ENCODE assay signal across 9 cellular contexts in genomic region chr5:139711852-139712171, GRCh38.
DNase-seq lines count a peak whose midpoint lies in the region; ATAC-seq lines count a peak whose summit lies in the region.
"Had no signal": no experiment of that assay in that cellular context is flagged by ENCODE, and none has a peak within 500 bp of the region (broad histone marks: within the 10 kb centered on the region; RNA-seq: fewer than 3 reads in every experiment).

No MANE protein-coding gene starts in this region.

- no peak for ATAC-seq in right cardiac atrium
- no peak for ATAC-seq in stimulated activated effector memory CD8-positive, alpha-beta T cell treated with anti-CD3 and anti-CD28 coated beads, Interleukin-12 subunit alpha, Interleukin-12 subunit beta, amount 100 ng/mL, for 72 hours
- ATAC-seq in GM18858 (IDR thresholded peaks at IDR 0.05; ENCODE audit: unreplicated experiment) = no peak
- ATAC-seq in HG03159 (IDR thresholded peaks at IDR 0.05; ENCODE audit: unreplicated experiment) = no peak

- H3K27me3 ChIP-seq in right cardiac atrium (ENCODE audit: control insufficient read depth, insufficient read depth) (no peaks in the 10 kb centered on the region), MG63 (no peaks in the 10 kb centered on the region)

- DNase-seq in NCI-H748 (lab: John Stamatoyannopoulos, UW; ENCODE audit: unreplicated experiment) = peak; percentile 47
- no peak for DNase-seq in NCI-H748 treated with DMSO at 0.1 percent for 48 hours (lab: John Stamatoyannopoulos, UW)
- DNase-seq in UCSD-AML1 (lab: John Stamatoyannopoulos, UW; ENCODE audit: unreplicated experiment) = peak; percentile 51
- peak in 2 of 3 donors; percentile 75 to 78 for DNase-seq in right cardiac atrium
- DNase-seq in stimulated activated effector memory CD8-positive, alpha-beta T cell treated with anti-CD3 and anti-CD28 coated beads, Interleukin-12 subunit alpha, Interleukin-12 subunit beta, amount 100 ng/mL, for 72 hours (ENCODE audit: low spot score in 2 of 2) = no peak
- no peak for DNase-seq in MG63

- intact Hi-C loops in right cardiac atrium (cut with DNase I) = loop anchor here in 1 of 4 donors (5.0 kb wide), 1 partner anchor 35 kb away; no protein-coding TSS in a partner anchor

- no peaks in the 10 kb centered on the region; the same call in 1 of the 2 replicates for H3K36me3 ChIP-seq in MG63

- H3K27ac ChIP-seq in right cardiac atrium (ENCODE audit: low read length) = peak overlapping the region; percentile 29
- H3K27ac ChIP-seq: VCaP had no signal

- H3K36me3 Mint-ChIP-seq in stimulated activated effector memory CD8-positive, alpha-beta T cell treated with anti-CD3 and anti-CD28 coated beads, Interleukin-12 subunit alpha, Interleukin-12 subunit beta, amount 100 ng/mL, for 72 hours = no peaks in the 10 kb centered on the region

- peaks cover 25% of the 10 kb centered on the region for H3K4me1 Mint-ChIP-seq in stimulated activated effector memory CD8-positive, alpha-beta T cell treated with anti-CD3 and anti-CD28 coated beads, Interleukin-12 subunit alpha, Interleukin-12 subunit beta, amount 100 ng/mL, for 72 hours

- 19% methylated on average over 19 of the region's 19 CpGs for WGBS in right cardiac atrium

- H3K9me3 ChIP-seq in right cardiac atrium (ENCODE audit: control insufficient read depth, low read length) (no peaks in the 10 kb centered on the region), MG63 (no peaks in the 10 kb centered on the region; the same call in 1 of the 2 replicates)

- no peaks in the 10 kb centered on the region for H3K9me3 Mint-ChIP-seq in stimulated activated effector memory CD8-positive, alpha-beta T cell treated with anti-CD3 and anti-CD28 coated beads, Interleukin-12 subunit alpha, Interleukin-12 subunit beta, amount 100 ng/mL, for 72 hours

- peaks cover 11% of the 10 kb centered on the region for H3K4me1 ChIP-seq in right cardiac atrium (ENCODE audit: control insufficient read depth, insufficient read depth, low read length)

- no peak overlapping the region for H3K27ac Mint-ChIP-seq in stimulated activated effector memory CD8-positive, alpha-beta T cell treated with anti-CD3 and anti-CD28 coated beads, Interleukin-12 subunit alpha, Interleukin-12 subunit beta, amount 100 ng/mL, for 72 hours

- H3K4me3 ChIP-seq in right cardiac atrium (ENCODE audit: low read length) = peak overlapping the region; percentile 46
- H3K4me3 ChIP-seq in MG63 = no peak overlapping the region

- peak overlapping the region; percentile 64 for H3K4me3 Mint-ChIP-seq in stimulated activated effector memory CD8-positive, alpha-beta T cell treated with anti-CD3 and anti-CD28 coated beads, Interleukin-12 subunit alpha, Interleukin-12 subunit beta, amount 100 ng/mL, for 72 hours

Comparison
In these comparisons a context has a peak if more than half of its experiments do, and no peak if none do; other contexts are left out.
1. DNase-seq: peak in NCI-H748 (single experiment), UCSD-AML1 (single experiment) and right cardiac atrium (2 of 3); none in NCI-H748 treated with DMSO at 0.1 percent for 48 hours (single experiment), stimulated activated effector memory CD8-positive, alpha-beta T cell treated with anti-CD3 and anti-CD28 coated beads, Interleukin-12 subunit alpha, Interleukin-12 subunit beta, amount 100 ng/mL, for 72 hours (0 of 2) and MG63 (single experiment).